7 cellular contexts compared by ENCODE assay signal in the genomic region with DNA sequence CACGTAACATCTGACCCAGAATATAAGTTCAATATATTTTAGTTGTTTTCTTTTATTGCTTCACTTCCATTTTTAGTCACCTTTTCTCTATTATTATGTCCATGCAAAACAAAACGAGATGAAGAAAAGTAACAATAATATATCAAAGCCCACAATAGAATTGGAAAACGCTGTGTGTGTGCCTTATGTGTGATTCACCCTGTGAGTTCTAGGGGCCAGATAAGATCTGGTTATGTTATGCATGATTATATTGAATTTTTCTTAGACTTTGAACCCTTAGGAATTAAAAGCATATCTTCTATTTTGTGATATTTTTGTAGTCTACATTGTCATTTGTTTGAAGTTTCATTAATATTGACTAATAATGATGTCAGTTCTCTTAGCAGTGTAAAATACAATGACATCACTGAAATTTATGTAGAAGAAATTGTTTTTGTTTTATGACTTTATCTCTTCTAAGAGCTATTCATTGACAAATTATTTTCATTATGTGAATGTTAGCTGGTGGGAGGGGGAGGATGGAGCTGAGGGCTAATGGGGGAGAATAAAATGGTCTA.
"Had no signal": no experiment of that assay in that cellular context is flagged by ENCODE, and none has a peak within 500 bp of the region (broad histone marks: within the 10 kb centered on the region; RNA-seq: fewer than 3 reads in every experiment).

No MANE protein-coding gene starts in this region.

- H3K9ac ChIP-seq: KMS-11 had no signal

- DNase-seq: IMR-90, Karpas-422, KBM-7, KG1 had no signal

- FAIRE-seq: HTR-8/SVneo had no signal

- H3K4me2 ChIP-seq: KMS-11 had no signal

- H3K27ac ChIP-seq: HL-60, KMS-11 had no signal
